ENCODE assay signal across 10 cellular contexts in the genomic region with DNA sequence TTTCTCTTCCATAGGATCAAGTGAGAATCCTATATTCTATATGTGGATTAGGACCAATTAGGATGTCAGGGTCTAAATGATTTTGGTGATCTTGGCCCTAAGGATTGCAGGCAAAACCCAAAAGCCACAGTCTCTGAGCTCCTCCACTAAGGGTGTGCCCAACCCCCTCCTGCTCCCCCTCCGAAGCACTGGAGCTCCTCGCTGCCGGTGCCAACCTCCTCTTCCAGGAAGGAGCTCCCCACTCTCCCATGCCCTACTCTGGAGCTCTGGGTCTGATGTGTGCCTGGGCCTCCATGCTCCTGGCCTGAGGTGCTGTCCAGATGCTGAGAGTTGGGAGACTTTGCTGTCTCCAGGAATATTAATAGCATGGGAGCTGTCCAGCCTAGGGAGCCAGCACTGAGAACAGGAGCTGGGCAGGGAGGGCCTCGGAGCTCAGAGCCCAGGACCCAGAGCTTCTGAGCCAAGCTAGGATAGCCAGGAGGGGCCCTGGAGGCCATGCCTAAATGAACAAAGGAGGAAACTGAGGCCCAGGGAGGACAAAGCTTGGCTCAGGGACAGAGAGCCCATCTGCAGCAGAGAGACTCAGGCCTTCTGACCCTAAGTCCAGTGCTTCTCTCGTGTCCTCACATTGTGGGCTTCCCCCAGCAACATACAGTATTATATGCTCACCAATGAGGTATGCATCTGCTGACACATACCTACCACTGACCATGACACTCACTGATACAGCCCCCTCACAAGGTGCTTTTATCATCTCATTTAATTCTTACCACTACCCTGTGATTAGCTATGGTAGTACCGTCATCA. TPM values are rescaled to one million over a fixed set of nuclear protein-coding genes. Genes with fewer than 3 reads are reported as not detected.
DNase-seq lines count a peak whose midpoint lies in the region; ATAC-seq and TF ChIP-seq lines count a peak whose summit lies in the region.
"Had no signal": no experiment of that assay in that cellular context is flagged by ENCODE, and none has a peak within 500 bp of the region (broad histone marks: within the 10 kb centered on the region; RNA-seq: fewer than 3 reads in every experiment).

No MANE protein-coding gene starts in this region.

- H3K4me3 Mint-ChIP-seq in activated T-cell treated with anti-CD3 and anti-CD28 coated beads, Interleukin-2, amount 50 U/mL, for 72 hours = no peak overlapping the region
- peak overlapping the region; percentile 33 for H3K4me3 Mint-ChIP-seq in activated naive CD8-positive, alpha-beta T cell treated with anti-CD3 and anti-CD28 coated beads, Interleukin-2, amount 50 U/mL, for 24 hours

- H3K4me3 ChIP-seq in testis = no peak overlapping the region
- H3K4me3 ChIP-seq: BLaER1 treated with 17β-estradiol and CSF1 and Interleukin-3, amounts not matched to agents 10 nM and 100 nM had no signal

- peaks cover 35% of the 10 kb centered on the region for H3K4me1 Mint-ChIP-seq in activated T-cell treated with anti-CD3 and anti-CD28 coated beads, Interleukin-2, amount 50 U/mL, for 72 hours (ENCODE audit: low read depth)
- peaks cover 23% of the 10 kb centered on the region for H3K4me1 Mint-ChIP-seq in activated naive CD8-positive, alpha-beta T cell treated with anti-CD3 and anti-CD28 coated beads, Interleukin-2, amount 50 U/mL, for 24 hours

- no peaks in the 10 kb centered on the region for H3K4me1 ChIP-seq in testis

- no peaks in the 10 kb centered on the region for H3K9me3 ChIP-seq in testis
- H3K9me3 ChIP-seq: BLaER1 treated with 17β-estradiol and CSF1 and Interleukin-3, amounts not matched to agents 10 nM and 100 nM had no signal

- H3K27ac ChIP-seq in testis = no peak overlapping the region
- H3K27ac ChIP-seq: BLaER1 treated with 17β-estradiol and CSF1 and Interleukin-3, amounts not matched to agents 10 nM and 100 nM had no signal

- TF ChIP-seq POLR2A in testis (IDR thresholded peaks at IDR 0.05) = no peak

- peak; percentile 18 to 28 for ATAC-seq in activated T-cell treated with anti-CD3 and anti-CD28 coated beads, Interleukin-2, amount 50 U/mL, for 72 hours (replicated peaks in 1 of 2)
- peak; percentile 23 for ATAC-seq in activated naive CD8-positive, alpha-beta T cell treated with anti-CD3 and anti-CD28 coated beads, Interleukin-2, amount 50 U/mL, for 24 hours
- ATAC-seq in GM18520 (IDR thresholded peaks at IDR 0.05; ENCODE audit: unreplicated experiment) = no peak

- H3K36me3 Mint-ChIP-seq in activated T-cell treated with anti-CD3 and anti-CD28 coated beads, Interleukin-2, amount 50 U/mL, for 72 hours (ENCODE audit: insufficient read depth in 2 of 2) = peaks cover 0 to 3% of the 10 kb centered on the region in 2 donors
- H3K36me3 Mint-ChIP-seq in activated naive CD8-positive, alpha-beta T cell treated with anti-CD3 and anti-CD28 coated beads, Interleukin-2, amount 50 U/mL, for 24 hours (ENCODE audit: low read depth) = no peaks in the 10 kb centered on the region

- H3K36me3 ChIP-seq in testis (ENCODE audit: low read depth, missing control alignments) = no peaks in the 10 kb centered on the region
- H3K36me3 ChIP-seq: BLaER1 treated with 17β-estradiol and CSF1 and Interleukin-3, amounts not matched to agents 10 nM and 100 nM had no signal

- no peak for TF ChIP-seq CTCF in testis (IDR thresholded peaks at IDR 0.05)

- DNase-seq in activated T-cell treated with anti-CD3 and anti-CD28 coated beads, Interleukin-2, amount 50 U/mL, for 72 hours = no peak
- DNase-seq in activated T-cell treated with anti-CD3 and anti-CD28 coated beads, Interleukin-2, amount 50 U/mL, for 1 hour = no peak
- DNase-seq in activated naive CD8-positive, alpha-beta T cell treated with anti-CD3 and anti-CD28 coated beads, Interleukin-2, amount 50 U/mL, for 24 hours = no peak
- DNase-seq in iPS-NIHi11 (ENCODE audit: low spot score) (peak; percentile 91), testis (peak; percentile 74), NCI-H1930 (lab: John Stamatoyannopoulos, UW) (no peak), cerebellum (ENCODE audit: low spot score) (no peak)
- DNase-seq: central memory CD4-positive, alpha-beta T cell had no signal

- no peaks in the 10 kb centered on the region for H3K27me3 ChIP-seq in testis
- H3K27me3 ChIP-seq: BLaER1 treated with 17β-estradiol and CSF1 and Interleukin-3, amounts not matched to agents 10 nM and 100 nM had no signal

- WGBS in testis, 2 donors = 51 to 59% methylated on average over 5 to 6 of the region's 6 CpGs

- intact Hi-C loops in testis (cut with DNase I; ENCODE audit: low total_unique reads) = no loop called here

- peaks cover 0 to 1% of the 10 kb centered on the region in 2 donors for H3K9me3 Mint-ChIP-seq in activated T-cell treated with anti-CD3 and anti-CD28 coated beads, Interleukin-2, amount 50 U/mL, for 72 hours
- peaks cover 5% of the 10 kb centered on the region for H3K9me3 Mint-ChIP-seq in activated naive CD8-positive, alpha-beta T cell treated with anti-CD3 and anti-CD28 coated beads, Interleukin-2, amount 50 U/mL, for 24 hours

- no peaks in the 10 kb centered on the region for H3K27me3 Mint-ChIP-seq in activated T-cell treated with anti-CD3 and anti-CD28 coated beads, Interleukin-2, amount 50 U/mL, for 72 hours (ENCODE audit: low read depth)
- no peaks in the 10 kb centered on the region for H3K27me3 Mint-ChIP-seq in activated naive CD8-positive, alpha-beta T cell treated with anti-CD3 and anti-CD28 coated beads, Interleukin-2, amount 50 U/mL, for 24 hours

- no peak overlapping the region for H3K27ac Mint-ChIP-seq in activated T-cell treated with anti-CD3 and anti-CD28 coated beads, Interleukin-2, amount 50 U/mL, for 72 hours
- H3K27ac Mint-ChIP-seq in activated naive CD8-positive, alpha-beta T cell treated with anti-CD3 and anti-CD28 coated beads, Interleukin-2, amount 50 U/mL, for 24 hours = peak overlapping the region; percentile 88

RNA-seq across cellular contexts. Expression of a gene that starts 36.9 kb away (rescaled TPM):
- 10 to 100 TPM; 67.8 to 77.6 TPM for total RNA-seq in activated T-cell treated with anti-CD3 and anti-CD28 coated beads, Interleukin-2, amount 50 U/mL, for 72 hours
- total RNA-seq in testis (100 to 1,000 TPM; 165 to 196 TPM), cerebellum (220 TPM)
- 73.2 TPM for polyA plus RNA-seq in testis (ENCODE audit: insufficient read depth, low read depth, low replicate concordance)

Comparison
In these comparisons a context has a peak if more than half of its experiments do, and no peak if none do; other contexts are left out.
1. DNase-seq: peak in iPS-NIHi11 (single experiment) and testis (single experiment); none in activated T-cell treated with anti-CD3 and anti-CD28 coated beads, Interleukin-2, amount 50 U/mL, for 72 hours (0 of 2), activated T-cell treated with anti-CD3 and anti-CD28 coated beads, Interleukin-2, amount 50 U/mL, for 1 hour (single experiment), activated naive CD8-positive, alpha-beta T cell treated with anti-CD3 and anti-CD28 coated beads, Interleukin-2, amount 50 U/mL, for 24 hours (single experiment), NCI-H1930 (0 of 2) and cerebellum (single experiment).